ENCODE assay signal across 15 cellular contexts in genomic region chr19:45186509-45187334, GRCh38. TPM values are rescaled to one million over a fixed set of nuclear protein-coding genes. Genes with fewer than 3 reads are reported as not detected.
DNase-seq lines count a peak whose midpoint lies in the region; ATAC-seq, FAIRE-seq and TF ChIP-seq lines count a peak whose summit lies in the region.
"Had no signal": no experiment of that assay in that cellular context is flagged by ENCODE, and none has a peak within 500 bp of the region (broad histone marks: within the 10 kb centered on the region; RNA-seq: fewer than 3 reads in every experiment).

No MANE protein-coding gene starts in this region.

- H3K9me3 ChIP-seq in A549 (no peaks in the 10 kb centered on the region), Panc1 (ENCODE audit: control insufficient read depth, insufficient read depth, low read depth, low read length) (no peaks in the 10 kb centered on the region), adrenal gland (replicated peaks in 1 of 3) (no peaks in the 10 kb centered on the region)
- H3K9me3 ChIP-seq: body of pancreas had no signal

- no peak for TF ChIP-seq CTCF in A549 (IDR thresholded peaks at IDR 0.05)
- no peak for TF ChIP-seq CTCF in GM23338 (conservative IDR thresholded peaks at IDR 0.05; ENCODE audit: low read depth in 2 of 2)
- TF ChIP-seq CTCF in Panc1 (IDR thresholded peaks at IDR 0.05): no peak
- no peak for TF ChIP-seq CTCF in adrenal gland (IDR thresholded peaks at IDR 0.05)

- no peak for FAIRE-seq in A549 (lab: Jason Lieb, UNC)
- FAIRE-seq: H54 had no signal

- H3K27ac Mint-ChIP-seq in GM23338: no peak overlapping the region

- DNase-seq in A549 (ENCODE audit: low read depth in 1 of 2, low spot score in 1 of 2) (peak in 1 of 2 experiments; percentile 43), GM23338 (ENCODE audit: low spot score) (no peak), Panc1 (ENCODE audit: low read depth, low spot score) (no peak), iris pigment epithelial cell (ENCODE audit: low read depth) (peak; percentile 9), adrenal gland (no peak), inferior parietal cortex (ENCODE audit: extremely low spot score) (no peak), NCI-H510A (lab: John Stamatoyannopoulos, UW) (no peak)
- no peak for DNase-seq in activated T-cell treated with anti-CD3 and anti-CD28 coated beads, Interleukin-2, amount 50 U/mL, for 48 hours
- DNase-seq: activated naive CD4-positive, alpha-beta T cell; T-helper 9 cell had no signal

- WGBS in A549 (ENCODE audit: missing lambda C conversion rate): 77% methylated on average over 12 of the region's 12 CpGs
- 86 to 88% (median 88%) methylated on average over 9 to 12 of the region's 12 CpGs for WGBS in adrenal gland, 4 donors

- H3K4me2 ChIP-seq in A549 (no peak overlapping the region), GM23338 (0 out of 2 replicates have a peak overlapping the region, but pooled peaks have one; percentile 21)

- H3K4me3 Mint-ChIP-seq in GM23338: no peak overlapping the region

- H3K4me3 ChIP-seq in A549 (no peak overlapping the region), GM23338 (no peak overlapping the region), Panc1 (ENCODE audit: low read depth in 2 of 2, low read length in 2 of 2) (no peak overlapping the region), adrenal gland (no peak overlapping the region)
- H3K4me3 ChIP-seq: body of pancreas had no signal

- no peaks in the 10 kb centered on the region for H3K27me3 ChIP-seq in GM23338 (ENCODE audit: insufficient read depth)
- H3K27me3 ChIP-seq in Panc1 (ENCODE audit: control insufficient read depth, insufficient read depth, low read length): no peaks in the 10 kb centered on the region
- no peaks in the 10 kb centered on the region for H3K27me3 ChIP-seq in adrenal gland
- H3K27me3 ChIP-seq: body of pancreas had no signal

- no peak for TF ChIP-seq EP300 in A549 (IDR thresholded peaks at IDR 0.05)

- H3K27ac ChIP-seq in A549 (no peak overlapping the region), GM23338 (ENCODE audit: low read depth) (no peak overlapping the region), Panc1 (ENCODE audit: low read length) (no peak overlapping the region), adrenal gland (no peak overlapping the region)
- H3K27ac ChIP-seq: body of pancreas had no signal

- POLR2A ChIA-PET in A549 (lab: Yijun Ruan, JAX) (interaction anchor here (0.6 to 1.2 kb wide), 3 partner anchors 8 to 455 kb away, joined by 3 to 9 read pairs (median 3); partner anchors contain the start of genes BLOC1S3 and TRAPPC6A), Panc1 (lab: Charles Lee) (interaction anchor here (0.6 kb wide), 2 partner anchors 27 to 543 kb away, joined by 4 to 8 read pairs; partner anchors contain the start of gene PVR)

- H4K20me1 ChIP-seq in GM23338 (replicated peaks; ENCODE audit: insufficient read depth): 0 out of 2 replicates have a peak, but pooled peaks cover 2% of the 10 kb centered on the region

- H3K36me3 Mint-ChIP-seq in GM23338 (ENCODE audit: low read depth): no peaks in the 10 kb centered on the region

- BruUV-seq in Panc1 (replicated peaks; lab: Mats Ljungman, UMichigan): no TSS peak

- CTCF ChIA-PET in A549 (lab: Yijun Ruan, JAX): interaction anchor here (0.6 to 2.8 kb wide), 18 partner anchors 8 to 275 kb away, joined by 3 to 11 read pairs (median 4); partner anchors contain the start of genes BLOC1S3 and NKPD1
- CTCF ChIA-PET in Panc1 (lab: Charles Lee): interaction anchor here (0.8 kb wide), 1 partner anchor 60 kb away, joined by 3 read pairs; no protein-coding TSS in a partner anchor

- in situ Hi-C loops in Panc1 (cut with HindIII; ENCODE audit: low pct_unique_long_range_greater_than_20kb, low sequenced_read_pairs): no loop called here

- intact Hi-C loops in Panc1 (cut with micrococcal nuclease; ENCODE audit: unreplicated experiment) (no loop called here), adrenal gland (cut with DNase I) (no loop called here)

- H3K9me3 Mint-ChIP-seq in GM23338: no peaks in the 10 kb centered on the region
- H3K9me3 Mint-ChIP-seq: naive thymus-derived CD8-positive, alpha-beta T cell had no signal

- TF ChIP-seq RAD21 in A549 (conservative IDR thresholded peaks at IDR 0.05 in 1 of 2, IDR thresholded peaks at IDR 0.05 in 1 of 2): no peak

- TF ChIP-seq POLR2A in A549 (IDR thresholded peaks at IDR 0.05; ENCODE audit: low read length) (no peak), adrenal gland (IDR thresholded peaks at IDR 0.05) (no peak)

- H3K4me1 ChIP-seq in A549 (no peaks in the 10 kb centered on the region), GM23338 (ENCODE audit: insufficient read depth) (no peaks in the 10 kb centered on the region), Panc1 (ENCODE audit: control insufficient read depth, insufficient read depth, low read length) (no peaks in the 10 kb centered on the region), adrenal gland (replicated peaks in 1 of 2) (no peaks in the 10 kb centered on the region)

- no peaks in the 10 kb centered on the region for H3K9me2 ChIP-seq in GM23338 (ENCODE audit: insufficient read depth)

- ATAC-seq in A549: peak; percentile 73 to 82
- no peak for ATAC-seq in GM23338
- peak; percentile 72 for ATAC-seq in Panc1

- peaks cover 6% of the 10 kb centered on the region for H3K27me3 Mint-ChIP-seq in GM23338 (ENCODE audit: insufficient read depth, low read depth, poor library complexity)
- H3K27me3 Mint-ChIP-seq: naive thymus-derived CD8-positive, alpha-beta T cell had no signal

- peaks cover 2% of the 10 kb centered on the region; the same call in 2 of the 3 replicates for H3K4me1 Mint-ChIP-seq in GM23338

- H2AFZ ChIP-seq in GM23338: no peak overlapping the region

- H3K36me3 ChIP-seq in GM23338 (ENCODE audit: insufficient read depth): no peaks in the 10 kb centered on the region
- no peaks in the 10 kb centered on the region for H3K36me3 ChIP-seq in Panc1 (ENCODE audit: control insufficient read depth, insufficient read depth, low read length)
- no peaks in the 10 kb centered on the region for H3K36me3 ChIP-seq in adrenal gland (replicated peaks in 1 of 2)

- no peaks in the 10 kb centered on the region for H3K79me2 ChIP-seq in GM23338 (replicated peaks; ENCODE audit: insufficient read depth)

- no peaks in the 10 kb centered on the region for H3F3A ChIP-seq in GM23338 (replicated peaks; ENCODE audit: low read depth)

TF ChIP-seq in A549, 52 proteins besides CTCF, POLR2A, EP300 and RAD21 (continues in another document):
- no peak for TF ChIP-seq HOXB13 (CRISPR knock-in tag; IDR thresholded peaks at IDR 0.05; ENCODE audit: low read depth)

TF ChIP-seq in GM23338, 12 proteins besides CTCF, POLR2A, EP300 and RAD21 (continues in another document):
- TF ChIP-seq EZH2phosphoT487 (IDR thresholded peaks at IDR 0.05; ENCODE audit: unreplicated experiment) (no peak), POLR2AphosphoS5 (IDR thresholded peaks at IDR 0.05; ENCODE audit: low read depth) (no peak)

RNA-seq across cellular contexts. Expression of gene BLOC1S3, which starts 8.1 kb away (rescaled TPM):
- polyA plus RNA-seq in A549 (2011; rRNA removed) (7.5 and 10.5 TPM in 2 replicates), A549 (2017; fragmentation: RNase III; extraction: RNeasy Plus Mini Kit Qiagen cat#74134 plus additional on column Dnase treatment) (8.2 to 12.2 TPM (median 10.6 TPM) in 3 replicates), GM23338 (2016; fragmentation: Nextera tagmentation; extraction: Ambion mirVana) (2.5 and 5.0 TPM in 2 replicates), adrenal gland (10 to 100 TPM in 1 of 3 donors, 1 to 10 TPM in 2; 3.9 to 11.9 (median 4.1) TPM)
- 5.4 and 7.6 TPM in 2 replicates for polyA plus RNA-seq in A549 (2012; cell fraction: cytosol; rRNA removed)
- polyA plus RNA-seq in A549 (2012; cell fraction: nucleus; rRNA removed): 6.9 and 8.4 TPM in 2 replicates
- 14.9 and 15.0 TPM in 2 replicates for polyA minus RNA-seq in A549 (2011; rRNA and poly(A)+ RNA removed)
- total RNA-seq in GM23338 (2014; rRNA removed; shearing (Covaris generic)): 15.9 and 16.0 TPM in 2 replicates
- total RNA-seq in Panc1 (2021; ENCODE audit: unreplicated experiment) (21.8 TPM), adrenal gland (10 to 100 TPM; 13.6 to 25.5 (median 19.0) TPM)
- 13.2 TPM for polyA plus RNA-seq in Panc1 (2012; ENCODE audit: insufficient read length)

RNA-seq across cellular contexts. Expression of gene TRAPPC6A, which starts 8.7 kb away (rescaled TPM):
- polyA plus RNA-seq in A549 (2011; rRNA removed): 29.8 and 30.2 TPM in 2 replicates
- 52.5 and 63.1 TPM in 2 replicates for polyA plus RNA-seq in A549 (2012; cell fraction: cytosol; rRNA removed)
- 41.4 and 46.2 TPM in 2 replicates for polyA plus RNA-seq in A549 (2012; cell fraction: nucleus; rRNA removed)
- 23.7 to 30.5 TPM (median 28.5 TPM) in 3 replicates for polyA plus RNA-seq in A549 (2017; fragmentation: RNase III; extraction: RNeasy Plus Mini Kit Qiagen cat#74134 plus additional on column Dnase treatment)
- 9.0 and 12.0 TPM in 2 replicates for polyA minus RNA-seq in A549 (2011; rRNA and poly(A)+ RNA removed)
- 23.3 and 29.4 TPM in 2 replicates for total RNA-seq in GM23338 (2014; rRNA removed; shearing (Covaris generic))
- polyA plus RNA-seq in GM23338 (2016; fragmentation: Nextera tagmentation; extraction: Ambion mirVana): 74.7 and 81.9 TPM in 2 replicates
- 24.7 TPM for total RNA-seq in Panc1 (2021; ENCODE audit: unreplicated experiment)
- polyA plus RNA-seq in Panc1 (2012; ENCODE audit: insufficient read length): 43.2 TPM
- total RNA-seq in adrenal gland: 10 to 100 TPM; 24.6 to 71.4 (median 37.9) TPM
- polyA plus RNA-seq in adrenal gland: 10 to 100 TPM in 2 of 3 donors, 1 to 10 TPM in 1; 5.1 to 41.7 (median 34.3) TPM

RNA-seq across cellular contexts. Expression of gene NKPD1, which starts 25.9 kb away (rescaled TPM):
- polyA plus RNA-seq in A549 (2011; rRNA removed) (0.12 and 0.21 TPM in 2 replicates), A549 (2017; fragmentation: RNase III; extraction: RNeasy Plus Mini Kit Qiagen cat#74134 plus additional on column Dnase treatment) (0.10 to 0.18 TPM (median 0.15 TPM) in 3 replicates), GM23338 (2016; fragmentation: Nextera tagmentation; extraction: Ambion mirVana) (0.09 and 0.24 TPM in 2 replicates), adrenal gland (under 1 TPM in 2 of 3 donors, not detected in 1; 0.13 to 0.16 TPM)
- polyA plus RNA-seq in A549 (2012; cell fraction: cytosol; rRNA removed): 0.07 and 0.19 TPM in 2 replicates
- polyA plus RNA-seq in A549 (2012; cell fraction: nucleus; rRNA removed): 1.8 and 2.5 TPM in 2 replicates
- 0.15 TPM in 1 of 2 replicates, not detected in the other for polyA minus RNA-seq in A549 (2011; rRNA and poly(A)+ RNA removed)
- total RNA-seq in GM23338 (2014; rRNA removed; shearing (Covaris generic)): 1.3 and 2.2 TPM in 2 replicates
- total RNA-seq in Panc1 (2021; ENCODE audit: unreplicated experiment) (0.05 TPM), adrenal gland (1 to 10 TPM in 1 of 8 donors, under 1 TPM in 6, not detected in 1; 0.06 to 1.1 (median 0.27) TPM)
- 0.24 TPM for polyA plus RNA-seq in Panc1 (2012; ENCODE audit: insufficient read length)
- total RNA-seq: body of pancreas, epithelial cell of proximal tubule had no signal

RNA-seq across cellular contexts. Expression of gene EXOC3L2, which starts 58.5 kb away (rescaled TPM):
- polyA plus RNA-seq in A549 (2011; rRNA removed): 0.16 and 0.20 TPM in 2 replicates
- 0.49 and 0.76 TPM in 2 replicates for polyA plus RNA-seq in A549 (2012; cell fraction: cytosol; rRNA removed)
- 2.8 and 3.7 TPM in 2 replicates for polyA plus RNA-seq in A549 (2012; cell fraction: nucleus; rRNA removed)
- polyA plus RNA-seq in A549 (2017; fragmentation: RNase III; extraction: RNeasy Plus Mini Kit Qiagen cat#74134 plus additional on column Dnase treatment): 0.46 to 0.58 TPM (median 0.50 TPM) in 3 replicates
- polyA minus RNA-seq in A549 (2011; rRNA and poly(A)+ RNA removed): 0.15 TPM in 1 of 2 replicates, not detected in the other
- 0.35 and 3.2 TPM in 2 replicates for total RNA-seq in GM23338 (2014; rRNA removed; shearing (Covaris generic))
- 2.0 and 2.8 TPM in 2 replicates for polyA plus RNA-seq in GM23338 (2016; fragmentation: Nextera tagmentation; extraction: Ambion mirVana)
- 0.08 TPM for total RNA-seq in Panc1 (2021; ENCODE audit: unreplicated experiment)
- polyA plus RNA-seq in Panc1 (2012; ENCODE audit: insufficient read length): 0.10 TPM
- 10 to 100 TPM; 14.8 to 26.4 (median 16.7) TPM for total RNA-seq in adrenal gland
- polyA plus RNA-seq in adrenal gland: 10 to 100 TPM in 2 of 3 donors, 1 to 10 TPM in 1; 2.1 to 24.6 (median 10.9) TPM
- total RNA-seq: naive thymus-derived CD8-positive, alpha-beta T cell; SK-MEL-5 had no signal
- polyA plus RNA-seq: naive thymus-derived CD8-positive, alpha-beta T cell had no signal
